ENCODE assay signal across 8 cellular contexts in genomic region chr11:120952503-120953229, GRCh38.
DNase-seq lines count a peak whose midpoint lies in the region; ATAC-seq and TF ChIP-seq lines count a peak whose summit lies in the region.

No MANE protein-coding gene starts in this region.

- intact Hi-C loops in HCT116 (cut with micrococcal nuclease), result loop anchor here (1.0 to 10.0 kb wide), 5 partner anchors 268 to 715 kb away; partner anchors contain the start of genes ARHGEF12 and GRIK4

- TF ChIP-seq CTCF in HCT116 (IDR thresholded peaks at IDR 0.05 in 2 of 3, conservative IDR thresholded peaks at IDR 0.05 in 1 of 3; ENCODE audit: borderline replicate concordance in 1 of 3, insufficient read depth in 1 of 3, low read depth in 2 of 3, low read length in 2 of 3) (peak; percentile 87 to 91 (median 89)), choroid plexus epithelial cell (conservative IDR thresholded peaks at IDR 0.05; ENCODE audit: low read depth, low read length) (peak; percentile 87)

- peak; percentile 97 for ATAC-seq in HCT116

- no peak overlapping the region for H3K27ac ChIP-seq in HCT116 (ENCODE audit: low read depth, low read length)

- RAD21 ChIA-PET in HCT116 (lab: Charles Lee; ENCODE audit: low non-redundant PET in 1 of 2, low total read pairs in 2 of 2, uncharacterized antibody in 2 of 2, unreplicated experiment in 2 of 2), result interaction anchor here (0.7 kb wide), 5 partner anchors 26 to 414 kb away, joined by 3 to 6 read pairs (median 3); no protein-coding TSS in a partner anchor

- H2AFZ ChIP-seq in HCT116 (ENCODE audit: low read depth, low read length, poor library complexity, severe bottlenecking), result peak overlapping the region; percentile 59

- H3K27me3 ChIP-seq in HCT116 (ENCODE audit: insufficient read depth, low read length), result peaks cover 8% of the 10 kb centered on the region; the same call in 1 of the 2 replicates

- CTCF ChIA-PET in HCT116 (lab: Charles Lee), result interaction anchor here (0.7 to 3.4 kb wide), 7 partner anchors 177 to 650 kb away, joined by 3 to 14 read pairs (median 4); partner anchors contain the start of gene GRIK4

- no peaks in the 10 kb centered on the region for H3K79me2 ChIP-seq in HCT116 (ENCODE audit: insufficient read depth, low read length)

- POLR2A ChIA-PET in HCT116 (lab: Charles Lee), result interaction anchor here (0.7 kb wide), 1 partner anchor 1142 kb away, joined by 3 read pairs; no protein-coding TSS in a partner anchor

- no peaks in the 10 kb centered on the region for H3K9me3 ChIP-seq in HCT116 (ENCODE audit: control insufficient read depth in 1 of 2, insufficient read depth in 1 of 2, low read depth in 1 of 2, low read length in 2 of 2)

- DNase-seq in COLO668 (lab: John Stamatoyannopoulos, UW; ENCODE audit: unreplicated experiment) (peak; percentile 51), HCT116 (ENCODE audit: low read depth, low spot score) (peak; percentile 61), NCI-H226 (peak; percentile 62), choroid plexus epithelial cell (ENCODE audit: low read depth) (peak; percentile 83), left kidney (ENCODE audit: low read depth, low spot score) (peak; percentile 96), NCI-H128 (lab: John Stamatoyannopoulos, UW; ENCODE audit: unreplicated experiment) (no peak)
- peak; percentile 22 for DNase-seq in activated CD4-positive, alpha-beta T cell treated with anti-CD3 and anti-CD28 coated beads for 1 hour
- DNase-seq in stimulated activated CD4-positive, alpha-beta T cell treated with anti-CD3 and anti-CD28 coated beads, Interleukin-2, amount 100 ng/mL, for 24 hours, result peak; percentile 69 to 76

- no peaks in the 10 kb centered on the region for H4K20me1 ChIP-seq in HCT116 (ENCODE audit: insufficient read depth)

- H3K4me2 ChIP-seq in HCT116 (ENCODE audit: low read length), result peak overlapping the region; percentile 61

- H3K9ac ChIP-seq in HCT116 (ENCODE audit: low read length), result no peak overlapping the region

- H3K9me2 ChIP-seq in HCT116 (ENCODE audit: insufficient read depth), result no peaks in the 10 kb centered on the region

- no peaks in the 10 kb centered on the region for H3K36me3 ChIP-seq in HCT116 (ENCODE audit: control insufficient read depth in 1 of 2, insufficient read depth in 2 of 2, low read length in 2 of 2)

- peaks cover 0 to 9% of the 10 kb centered on the region in 2 experiments; a peak in 2 of 4 replicates for H3K4me1 ChIP-seq in HCT116 (ENCODE audit: control insufficient read depth in 1 of 2, insufficient read depth in 2 of 2, low read length in 2 of 2)

- TF ChIP-seq POLR2A in HCT116 (IDR thresholded peaks at IDR 0.05; ENCODE audit: borderline replicate concordance, extremely low read depth, insufficient read depth, insufficient read length), result no peak

- TF ChIP-seq RAD21 in HCT116 (IDR thresholded peaks at IDR 0.05; ENCODE audit: low read depth), result peak; percentile 91

- H3K4me3 ChIP-seq in HCT116 (replicated peaks in 1 of 2; ENCODE audit: low read depth in 1 of 2, low read length in 2 of 2) (peak overlapping the region in 1 of 2 experiments; percentile 11; a peak in 1 of 4 replicates), choroid plexus epithelial cell (ENCODE audit: low read depth, low read length) (no peak overlapping the region)

- BruUV-seq in HCT116 (replicated peaks; lab: Mats Ljungman, UMichigan), result no TSS peak

TF ChIP-seq in HCT116, 20 proteins besides CTCF, POLR2A, EP300 and RAD21:
- TF ChIP-seq POLR2AphosphoS5 (IDR thresholded peaks at IDR 0.05; ENCODE audit: low read depth, low read length), result 0 out of 2 replicates have a peak, but pooled peaks have one; percentile 25
- no peak for TF ChIP-seq ZBTB33 (IDR thresholded peaks at IDR 0.05; ENCODE audit: extremely low read depth, insufficient replicate concordance, low read length)
